15 cellular contexts compared by ENCODE assay signal in the genomic region with DNA sequence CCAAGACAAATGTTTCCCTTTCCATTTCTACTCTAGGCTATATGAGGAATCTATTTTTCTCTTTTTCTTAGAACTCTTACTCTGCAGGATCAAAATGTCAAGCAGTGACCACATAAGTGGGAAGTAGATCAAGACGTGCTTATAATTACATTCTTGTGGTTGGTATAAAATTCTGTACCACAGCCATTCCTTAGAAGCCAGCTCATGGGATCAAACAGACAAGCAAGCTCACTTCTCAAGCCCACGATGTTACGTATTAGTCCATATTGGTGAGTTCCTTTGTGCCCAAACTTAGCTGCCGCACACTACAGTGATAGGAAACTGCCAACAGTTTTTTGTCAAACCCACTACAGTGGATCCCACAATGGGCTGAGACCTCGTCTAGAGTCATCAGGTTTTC. TPM values are rescaled to one million over a fixed set of nuclear protein-coding genes. Genes with fewer than 3 reads are reported as not detected.
DNase-seq lines count a peak whose midpoint lies in the region; ATAC-seq lines count a peak whose summit lies in the region.
"Had no signal": no experiment of that assay in that cellular context is flagged by ENCODE, and none has a peak within 500 bp of the region (broad histone marks: within the 10 kb centered on the region; RNA-seq: fewer than 3 reads in every experiment).

No MANE protein-coding gene starts in this region.

- no peaks in the 10 kb centered on the region for H4K20me1 ChIP-seq in GM23248 (ENCODE audit: insufficient read depth)

- H3K9me2 ChIP-seq in GM23248 (ENCODE audit: insufficient read depth), result no peaks in the 10 kb centered on the region

- H3K4me3 ChIP-seq in GM23248, result no peak overlapping the region
- H3K4me3 ChIP-seq in skeletal muscle cell (ENCODE audit: low read depth, low read length), result no peak overlapping the region

- H3K79me2 ChIP-seq in GM23248 (ENCODE audit: insufficient read depth), result no peaks in the 10 kb centered on the region

- in situ Hi-C loops in GM23248 (cut with MboI), result no loop called here

- no peaks in the 10 kb centered on the region for H3K36me3 ChIP-seq in GM23248 (ENCODE audit: low read depth)

- ATAC-seq in GM21576 (IDR thresholded peaks at IDR 0.05; ENCODE audit: unreplicated experiment) (no peak), Right ventricle myocardium superior (ENCODE audit: poor library complexity) (no peak), GM21529 (IDR thresholded peaks at IDR 0.05; ENCODE audit: unreplicated experiment) (no peak)
- ATAC-seq: left colon, Right ventricle myocardium inferior had no signal

- peaks cover 13% of the 10 kb centered on the region; the same call in 1 of the 2 replicates for H3K27me3 ChIP-seq in GM23248 (replicated peaks; ENCODE audit: insufficient read depth)

- H3K4me2 ChIP-seq in GM23248 (ENCODE audit: unreplicated experiment), result no peak overlapping the region

- no peaks in the 10 kb centered on the region for H3K4me1 ChIP-seq in GM23248 (ENCODE audit: insufficient read depth)

- no peaks in the 10 kb centered on the region for H3F3A ChIP-seq in GM23248 (ENCODE audit: insufficient read depth)

- no peak overlapping the region for H3K27ac ChIP-seq in GM23248

- intact Hi-C loops in Right ventricle myocardium superior (cut with DNase I), result no loop called here

- no peak overlapping the region for H2AFZ ChIP-seq in GM23248

- no peak overlapping the region for H3K9ac ChIP-seq in GM23248

- 42 to 44% methylated on average over 5 of the region's 5 CpGs for WGBS in GM23248 (ENCODE audit: low coverage in 1 of 2, low lambda C conversion rate in 2 of 2, missing lambda C conversion rate in 2 of 2), 2 experiments

- peak; percentile 33 for DNase-seq in GM23248
- DNase-seq in RKO (ENCODE audit: low spot score), result peak; percentile 15
- DNase-seq in fibroblast of gingiva (ENCODE audit: low read depth), result peak; percentile 32
- DNase-seq in skeletal muscle cell (ENCODE audit: low read depth), result peak; percentile 26
- no peak for DNase-seq in Right ventricle myocardium superior
- DNase-seq: activated CD8-positive, alpha-beta memory T cell treated with anti-CD3 and anti-CD28 coated beads, Interleukin-2, amount 50 U/mL, for 4 hours; cortex of kidney; left colon; NCI-H524 had no signal

- H3K9me3 ChIP-seq in GM23248 (ENCODE audit: low read depth), result no peaks in the 10 kb centered on the region

RNA-seq across cellular contexts. Expression of a gene that starts 53.4 kb away (rescaled TPM):
- not detected in 2 replicates for total RNA-seq in GM23248 (2014; rRNA removed; shearing (Covaris generic))
- polyA plus RNA-seq in GM23248 (2016; fragmentation: Nextera tagmentation; extraction: Ambion mirVana), result not detected in 2 replicates
- not detected for total RNA-seq in Right ventricle myocardium superior
- total RNA-seq: glomerular endothelial cell, left colon, Right ventricle myocardium inferior, skeletal muscle tissue, temporal lobe had no signal
